Comparison of ENCODE assay signal across 9 cellular contexts in genomic region chr5:56640763-56641406, GRCh38.
DNase-seq lines count a peak whose midpoint lies in the region; ATAC-seq and TF ChIP-seq lines count a peak whose summit lies in the region.
"Had no signal": no experiment of that assay in that cellular context is flagged by ENCODE, and none has a peak within 500 bp of the region (broad histone marks: within the 10 kb centered on the region; RNA-seq: fewer than 3 reads in every experiment).

No MANE protein-coding gene starts in this region.

- no peak overlapping the region for H3K4me3 ChIP-seq in GM12864 (ENCODE audit: low read depth, low read length)

- DNase-seq in GM12864 (ENCODE audit: low read depth) (peak; percentile 19), SKM-1 (lab: John Stamatoyannopoulos, UW; ENCODE audit: unreplicated experiment) (peak; percentile 41), midbrain (lab: John Stamatoyannopoulos, UW) (peak; percentile 9), SHP77 treated with DMSO at 0.1 percent for 48 hours (lab: John Stamatoyannopoulos, UW) (no peak), GF-D8 (lab: John Stamatoyannopoulos, UW) (no peak)
- DNase-seq in effector CD8-positive, alpha-beta T cell (lab: John Stamatoyannopoulos, UW), result no peak
- DNase-seq: T1000 had no signal

- ATAC-seq in HG02798 (IDR thresholded peaks at IDR 0.05; ENCODE audit: poor library complexity, unreplicated experiment) (peak; percentile 66), GM21360 (IDR thresholded peaks at IDR 0.05; ENCODE audit: unreplicated experiment) (no peak)

- TF ChIP-seq CTCF in GM12864 (IDR thresholded peaks at IDR 0.05; ENCODE audit: low read depth, low read length, missing control alignments), result no peak

Comparison
In these comparisons a context has a peak if more than half of its experiments do, and no peak if none do; other contexts are left out.
1. DNase-seq: peak in GM12864 (single experiment), SKM-1 (single experiment) and midbrain (single experiment); none in SHP77 treated with DMSO at 0.1 percent for 48 hours (single experiment), effector CD8-positive, alpha-beta T cell (single experiment) and GF-D8 (single experiment).